ENCODE assay signal across 15 cellular contexts in the genomic region with DNA sequence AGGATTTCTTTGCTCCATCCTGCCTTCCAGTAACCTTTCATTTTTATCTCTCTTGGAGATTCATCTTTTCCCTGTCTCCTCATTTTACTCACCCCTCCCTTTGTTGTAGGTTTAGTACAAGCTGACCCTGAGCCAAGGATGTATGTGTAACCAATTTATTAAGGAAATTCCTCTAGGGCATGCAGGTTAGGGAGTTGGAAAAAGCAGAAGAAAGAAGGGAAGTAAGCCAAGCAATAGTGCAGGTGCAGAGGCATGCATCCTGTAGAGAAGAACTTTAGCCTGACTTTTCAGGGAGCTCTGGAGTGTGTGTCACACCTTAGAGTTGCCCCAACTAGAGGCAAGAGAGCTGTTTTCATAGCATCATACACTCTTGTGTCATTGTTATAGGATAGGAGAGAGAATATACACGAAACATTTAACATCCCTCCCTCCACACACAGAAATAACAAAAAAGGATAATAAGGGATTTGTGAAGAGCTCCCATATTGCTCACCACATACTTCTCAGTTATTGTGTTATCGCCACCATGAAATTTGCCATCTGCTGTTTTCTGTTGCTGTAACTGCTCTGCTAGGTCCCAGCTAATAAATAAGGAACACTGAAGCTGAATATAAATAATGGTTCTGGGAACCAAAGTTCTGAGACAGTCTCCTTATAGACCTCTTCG. TPM values are rescaled to one million over a fixed set of nuclear protein-coding genes. Genes with fewer than 3 reads are reported as not detected.
DNase-seq lines count a peak whose midpoint lies in the region; ATAC-seq and TF ChIP-seq lines count a peak whose summit lies in the region.
"Had no signal": no experiment of that assay in that cellular context is flagged by ENCODE, and none has a peak within 500 bp of the region (broad histone marks: within the 10 kb centered on the region; RNA-seq: fewer than 3 reads in every experiment).

No MANE protein-coding gene starts in this region.

- intact Hi-C loops in left ventricle myocardium inferior (cut with micrococcal nuclease) (no loop called here), left ventricle myocardium superior (cut with micrococcal nuclease) (no loop called here)

- H3K9me3 ChIP-seq in left ventricle myocardium inferior (replicated peaks) (no peaks in the 10 kb centered on the region), suprapubic skin (no peaks in the 10 kb centered on the region)

- TF ChIP-seq EP300 in suprapubic skin (IDR thresholded peaks at IDR 0.05): no peak

- H3K36me3 ChIP-seq in left ventricle myocardium inferior (no peaks in the 10 kb centered on the region), suprapubic skin (no peaks in the 10 kb centered on the region)

- no peak for TF ChIP-seq POLR2A in suprapubic skin (IDR thresholded peaks at IDR 0.05)

- H3K4me3 ChIP-seq in left ventricle myocardium inferior (no peak overlapping the region), choroid plexus epithelial cell (ENCODE audit: low read depth, low read length) (no peak overlapping the region), suprapubic skin (no peak overlapping the region)

- H3K36me3 Mint-ChIP-seq in mesothelial cell of epicardium: no peaks in the 10 kb centered on the region
- H3K36me3 Mint-ChIP-seq in activated T-cell treated with anti-CD3 and anti-CD28 coated beads, Interleukin-2, amount 50 U/mL, for 72 hours (ENCODE audit: insufficient read depth in 2 of 2): no peaks in the 10 kb centered on the region
- H3K36me3 Mint-ChIP-seq: memory B cell had no signal

- peak overlapping the region; percentile 56 for H3K27ac ChIP-seq in left ventricle myocardium inferior (replicated peaks)
- H3K27ac ChIP-seq in suprapubic skin: no peak overlapping the region

- DNase-seq in left ventricle myocardium inferior (no peak), left ventricle myocardium superior (no peak), choroid plexus epithelial cell (ENCODE audit: low read depth) (peak; percentile 42), mesothelial cell of epicardium (ENCODE audit: low spot score in 2 of 2, unreplicated experiment in 2 of 2) (no peak), suprapubic skin (ENCODE audit: low spot score in 2 of 2) (no peak), NCI-H774 (lab: John Stamatoyannopoulos, UW) (no peak)
- DNase-seq in activated T-cell treated with anti-CD3 and anti-CD28 coated beads, Interleukin-2, amount 50 U/mL, for 72 hours: no peak
- DNase-seq: activated CD4-positive, alpha-beta memory T cell treated with anti-CD3 and anti-CD28 coated beads, Interleukin-2, amount 10 ng/mL, durations not matched to agents 7 days and 5 days; activated naive CD4-positive, alpha-beta T cell treated with anti-CD3 and anti-CD28 coated beads, Interleukin-2, amount 50 U/mL, for 16 hours; cortex of kidney; Kasumi-1; NCI-H2081 treated with DMSO at 0.1 percent for 48 hours; T-helper 17 cell had no signal

- H3K4me3 Mint-ChIP-seq in mesothelial cell of epicardium: no peak overlapping the region
- no peak overlapping the region for H3K4me3 Mint-ChIP-seq in activated T-cell treated with anti-CD3 and anti-CD28 coated beads, Interleukin-2, amount 50 U/mL, for 72 hours
- H3K4me3 Mint-ChIP-seq: activated CD4-positive, alpha-beta memory T cell treated with anti-CD3 and anti-CD28 coated beads, Interleukin-2, amount 10 ng/mL, durations not matched to agents 7 days and 5 days; memory B cell; T-helper 17 cell had no signal

- H3K27me3 ChIP-seq in left ventricle myocardium inferior (ENCODE audit: low read depth) (no peaks in the 10 kb centered on the region), suprapubic skin (no peaks in the 10 kb centered on the region)

- ATAC-seq in left ventricle myocardium superior: no peak
- ATAC-seq in activated T-cell treated with anti-CD3 and anti-CD28 coated beads, Interleukin-2, amount 50 U/mL, for 72 hours (replicated peaks in 1 of 2): no peak
- ATAC-seq in HG02642 (IDR thresholded peaks at IDR 0.05; ENCODE audit: poor library complexity, unreplicated experiment): no peak
- ATAC-seq: T-helper 17 cell had no signal

- WGBS in suprapubic skin: 69% methylated on average over 3 of the region's 3 CpGs

- H3K9me3 Mint-ChIP-seq in mesothelial cell of epicardium: peaks cover 7% of the 10 kb centered on the region
- H3K9me3 Mint-ChIP-seq in activated T-cell treated with anti-CD3 and anti-CD28 coated beads, Interleukin-2, amount 50 U/mL, for 72 hours: peaks cover 3 to 8% of the 10 kb centered on the region in 2 donors

- TF ChIP-seq CTCF in left ventricle myocardium inferior (IDR thresholded peaks at IDR 0.05; ENCODE audit: borderline replicate concordance) (no peak), choroid plexus epithelial cell (conservative IDR thresholded peaks at IDR 0.05; ENCODE audit: low read depth, low read length) (no peak), mesothelial cell of epicardium (IDR thresholded peaks at IDR 0.05; ENCODE audit: unreplicated experiment) (no peak), suprapubic skin (IDR thresholded peaks at IDR 0.05) (no peak)

- peaks cover 20% of the 10 kb centered on the region for H3K4me1 ChIP-seq in left ventricle myocardium inferior
- H3K4me1 ChIP-seq in suprapubic skin: peaks cover 14% of the 10 kb centered on the region

- no peaks in the 10 kb centered on the region for H3K27me3 Mint-ChIP-seq in mesothelial cell of epicardium (ENCODE audit: low read depth)
- no peaks in the 10 kb centered on the region for H3K27me3 Mint-ChIP-seq in activated T-cell treated with anti-CD3 and anti-CD28 coated beads, Interleukin-2, amount 50 U/mL, for 72 hours (ENCODE audit: low read depth)
- H3K27me3 Mint-ChIP-seq: activated CD4-positive, alpha-beta memory T cell treated with anti-CD3 and anti-CD28 coated beads, Interleukin-2, amount 10 ng/mL, durations not matched to agents 7 days and 5 days; memory B cell; T-helper 17 cell had no signal

- peaks cover 24% of the 10 kb centered on the region for H3K4me1 Mint-ChIP-seq in mesothelial cell of epicardium
- H3K4me1 Mint-ChIP-seq in activated T-cell treated with anti-CD3 and anti-CD28 coated beads, Interleukin-2, amount 50 U/mL, for 72 hours (ENCODE audit: low read depth): no peaks in the 10 kb centered on the region
- H3K4me1 Mint-ChIP-seq: activated CD4-positive, alpha-beta memory T cell treated with anti-CD3 and anti-CD28 coated beads, Interleukin-2, amount 10 ng/mL, durations not matched to agents 7 days and 5 days; memory B cell; T-helper 17 cell had no signal

- peak overlapping the region; percentile 68 for H3K27ac Mint-ChIP-seq in mesothelial cell of epicardium
- no peak overlapping the region for H3K27ac Mint-ChIP-seq in activated T-cell treated with anti-CD3 and anti-CD28 coated beads, Interleukin-2, amount 50 U/mL, for 72 hours
- H3K27ac Mint-ChIP-seq: activated CD4-positive, alpha-beta memory T cell treated with anti-CD3 and anti-CD28 coated beads, Interleukin-2, amount 10 ng/mL, durations not matched to agents 7 days and 5 days; memory B cell; T-helper 17 cell had no signal

RNA-seq across cellular contexts. Expression of a gene that starts 21.8 kb away (rescaled TPM):
- total RNA-seq in left ventricle myocardium inferior (66.5 TPM), left ventricle myocardium superior (71.7 TPM), mesothelial cell of epicardium (490 to 527 TPM (median 496 TPM) in 3 replicates), suprapubic skin (100 to 1,000 TPM in 1 of 4 donors, 10 to 100 TPM in 3; 46.0 to 105 (median 76.0) TPM)
- total RNA-seq in activated T-cell treated with anti-CD3 and anti-CD28 coated beads, Interleukin-2, amount 50 U/mL, for 72 hours: not detected
- total RNA-seq: activated CD4-positive, alpha-beta memory T cell treated with anti-CD3 and anti-CD28 coated beads, Interleukin-2, amount 10 ng/mL, durations not matched to agents 7 days and 5 days had no signal

Comparison
In these comparisons a context has a peak if more than half of its experiments do, and no peak if none do; other contexts are left out.
1. RNA of a gene that starts 21.8 kb away (total RNA-seq): 490 to 527 TPM in mesothelial cell of epicardium, 46.0 to 105 TPM in suprapubic skin, 71.7 TPM in left ventricle myocardium superior (single experiment) and 66.5 TPM in left ventricle myocardium inferior (single experiment); not detected in activated T-cell treated with anti-CD3 and anti-CD28 coated beads, Interleukin-2, amount 50 U/mL, for 72 hours; every median in the first group is over 10 times any median in the second.